In genomic region chr16:12678983-12679382, GRCh38 we compare ENCODE assay signal across 28 cellular contexts.
"Had no signal": no experiment of that assay in that cellular context is flagged by ENCODE, and none has a peak within 500 bp of the region (broad histone marks: within the 10 kb centered on the region; RNA-seq: fewer than 3 reads in every experiment).

No MANE protein-coding gene starts in this region.

- H3K9me3 Mint-ChIP-seq: immature natural killer cell; stimulated activated effector memory CD8-positive, alpha-beta T cell treated with anti-CD3 and anti-CD28 coated beads, Interleukin-12 subunit alpha, Interleukin-12 subunit beta, amount 100 ng/mL, for 72 hours; stimulated activated naive CD8-positive, alpha-beta T cell treated with anti-CD3 and anti-CD28 coated beads, Interleukin-15, Interleukin-2, amounts not matched to agents 100 ng/mL and 50 ng/mL, for 24 hours had no signal

- H3K36me3 ChIP-seq: left ventricle myocardium inferior, pancreas, prostate gland, sigmoid colon, suprapubic skin, thoracic aorta, tibial artery, upper lobe of right lung, uterus had no signal

- H3K27me3 ChIP-seq: pancreas, sigmoid colon, spleen, suprapubic skin, tibial artery, upper lobe of right lung, uterus had no signal

- H3K4me3 ChIP-seq: left ventricle myocardium inferior, lung, pancreas, prostate gland, sigmoid colon, spleen, suprapubic skin, thoracic aorta, tibial artery, upper lobe of right lung, uterus had no signal

- H3K27ac Mint-ChIP-seq: immature natural killer cell; memory B cell; naive thymus-derived CD8-positive, alpha-beta T cell; nephron; stimulated activated effector memory CD8-positive, alpha-beta T cell treated with anti-CD3 and anti-CD28 coated beads, Interleukin-12 subunit alpha, Interleukin-12 subunit beta, amount 100 ng/mL, for 72 hours; stimulated activated naive CD8-positive, alpha-beta T cell treated with anti-CD3 and anti-CD28 coated beads, Interleukin-15, Interleukin-2, amounts not matched to agents 100 ng/mL and 50 ng/mL, for 24 hours had no signal

- H3K9me3 ChIP-seq: pancreas, prostate gland, suprapubic skin, thoracic aorta, tibial artery, upper lobe of right lung, uterus had no signal

- H3K4me1 ChIP-seq: left ventricle myocardium inferior, pancreas, prostate gland, sigmoid colon, suprapubic skin, tibial artery, upper lobe of right lung, uterus had no signal

- H3K27me3 Mint-ChIP-seq: memory B cell; stimulated activated naive CD8-positive, alpha-beta T cell treated with anti-CD3 and anti-CD28 coated beads, Interleukin-15, Interleukin-2, amounts not matched to agents 100 ng/mL and 50 ng/mL, for 24 hours had no signal

- H3K36me3 Mint-ChIP-seq: stimulated activated effector memory CD8-positive, alpha-beta T cell treated with anti-CD3 and anti-CD28 coated beads, Interleukin-12 subunit alpha, Interleukin-12 subunit beta, amount 100 ng/mL, for 72 hours had no signal

- H3K27ac ChIP-seq: left ventricle myocardium inferior, pancreas, prostate gland, sigmoid colon, spleen, suprapubic skin, thoracic aorta, tibial artery, upper lobe of right lung, uterus had no signal

- H3K4me1 Mint-ChIP-seq: neural crest cell had no signal

- DNase-seq: hypothalamus; immature natural killer cell; kidney; left ventricle myocardium inferior; naive thymus-derived CD8-positive, alpha-beta T cell; nucleus accumbens; pancreas; posterior cingulate gyrus; retina; right cardiac atrium; sigmoid colon; small intestine; spleen; stimulated activated CD4-positive, alpha-beta T cell treated with anti-CD3 and anti-CD28 coated beads, Interleukin-4, amount 100 ng/mL, for 24 hours; stimulated activated naive CD4-positive, alpha-beta T cell; tibial artery; upper lobe of right lung; uterus had no signal

- FAIRE-seq: islet of Langerhans, kidney, pancreas, small intestine had no signal

- H3K4me3 Mint-ChIP-seq: immature natural killer cell; memory B cell; naive thymus-derived CD8-positive, alpha-beta T cell; nephron; neural crest cell; stimulated activated effector memory CD8-positive, alpha-beta T cell treated with anti-CD3 and anti-CD28 coated beads, Interleukin-12 subunit alpha, Interleukin-12 subunit beta, amount 100 ng/mL, for 72 hours; stimulated activated naive CD8-positive, alpha-beta T cell treated with anti-CD3 and anti-CD28 coated beads, Interleukin-15, Interleukin-2, amounts not matched to agents 100 ng/mL and 50 ng/mL, for 24 hours had no signal
